9 cellular contexts compared by ENCODE assay signal in genomic region chr3:53116956-53117355, GRCh38.
"Had no signal": no experiment of that assay in that cellular context is flagged by ENCODE, and none has a peak within 500 bp of the region (broad histone marks: within the 10 kb centered on the region; RNA-seq: fewer than 3 reads in every experiment).

No MANE protein-coding gene starts in this region.

- H3K4me1 ChIP-seq: HAP-1 had no signal

- H2AFZ ChIP-seq: GM23248 had no signal

- H3K27ac ChIP-seq: GM23248, HL-60 had no signal

- DNase-seq: GM23248, GOT3, H7, HFFc6, KG1 had no signal

- ATAC-seq: HCT116 had no signal

- H3K9ac ChIP-seq: GM23248 had no signal

- H3K4me3 ChIP-seq: GM23248, HAP-1 had no signal

- H3K9me3 ChIP-seq: HAP-1 had no signal

- FAIRE-seq: HTR-8/SVneo had no signal
